In genomic region chr12:123233505-123234299, GRCh38 we compare ENCODE assay signal across 8 cellular contexts. TPM values are rescaled to one million over a fixed set of nuclear protein-coding genes. Genes with fewer than 3 reads are reported as not detected.
A peak's percentile ranks its signal among the peaks of the same experiment; 100 is the strongest.
DNase-seq lines count a peak whose midpoint lies in the region; ATAC-seq and TF ChIP-seq lines count a peak whose summit lies in the region.

No MANE protein-coding gene starts in this region.

- no peak for ATAC-seq in HG03469 (IDR thresholded peaks at IDR 0.05; ENCODE audit: unreplicated experiment)

- H2AFZ ChIP-seq in GM23248 = peak overlapping the region; percentile 99

- peak overlapping the region; percentile 97 for H3K9ac ChIP-seq in GM23248
- peak overlapping the region; percentile 94 to 96 for H3K9ac ChIP-seq in mucosa of rectum (ENCODE audit: low read depth in 1 of 2, low read length in 2 of 2)

- H3K4me1 ChIP-seq in GM23248 (ENCODE audit: insufficient read depth) (peaks cover 10% of the 10 kb centered on the region; the same call in 1 of the 2 replicates), mucosa of rectum (ENCODE audit: control insufficient read depth in 2 of 2, insufficient read depth in 2 of 2, low read length in 2 of 2) (peaks cover 15 to 19% of the 10 kb centered on the region in 2 donors)

- H3K9me3 ChIP-seq in GM23248 (ENCODE audit: low read depth) (no peaks in the 10 kb centered on the region), mucosa of rectum (ENCODE audit: control insufficient read depth in 2 of 2, low read length in 2 of 2) (no peaks in the 10 kb centered on the region)

- H3K9me2 ChIP-seq in GM23248 (ENCODE audit: insufficient read depth) = no peaks in the 10 kb centered on the region

- H3K27me3 ChIP-seq in GM23248 (replicated peaks; ENCODE audit: insufficient read depth) = no peaks in the 10 kb centered on the region
- no peaks in the 10 kb centered on the region for H3K27me3 ChIP-seq in mucosa of rectum (ENCODE audit: control insufficient read depth in 2 of 2, insufficient read depth in 2 of 2, low read length in 2 of 2)

- H3K4me2 ChIP-seq in GM23248 (ENCODE audit: unreplicated experiment) = peak overlapping the region; percentile 90

- DNase-seq in ELR (ENCODE audit: low read depth) (peak; percentile 43), GM23248 (peak; percentile 49), NB4 (ENCODE audit: low read depth) (peak; percentile 54), choroid plexus epithelial cell (ENCODE audit: low read depth) (peak; percentile 39), HuH-7 (ENCODE audit: low spot score) (no peak)
- DNase-seq in activated effector memory CD4-positive, alpha-beta T cell treated with anti-CD3 and anti-CD28 coated beads, Interleukin-2, amount 50 U/mL, for 16 hours = no peak

- in situ Hi-C loops in GM23248 (cut with MboI) = loop anchor here (25.0 kb wide), 1 partner anchor 371 kb away; no protein-coding TSS in a partner anchor

- no peak for TF ChIP-seq CTCF in NB4 (IDR thresholded peaks at IDR 0.05; ENCODE audit: low read depth, low read length)
- TF ChIP-seq CTCF in choroid plexus epithelial cell (conservative IDR thresholded peaks at IDR 0.05; ENCODE audit: low read depth, low read length) = peak; percentile 13

- peaks cover 83% of the 10 kb centered on the region for H3K79me2 ChIP-seq in GM23248 (ENCODE audit: insufficient read depth)

- H3K36me3 ChIP-seq in GM23248 (ENCODE audit: low read depth) = no peaks in the 10 kb centered on the region; the same call in 1 of the 2 replicates
- H3K36me3 ChIP-seq in mucosa of rectum (ENCODE audit: control insufficient read depth in 2 of 2, insufficient read depth in 2 of 2, low read length in 2 of 2) = no peaks in the 10 kb centered on the region

- no peaks in the 10 kb centered on the region for H4K20me1 ChIP-seq in GM23248 (ENCODE audit: insufficient read depth)

- H3K4me3 ChIP-seq in GM23248 (peak overlapping the region; percentile 99), NB4 (ENCODE audit: low read depth, low read length) (peak overlapping the region; percentile 97), choroid plexus epithelial cell (ENCODE audit: low read depth, low read length) (peak overlapping the region; percentile 98), mucosa of rectum (ENCODE audit: low read length in 2 of 2) (peak overlapping the region; percentile 87 to 99)

- WGBS in GM23248 (ENCODE audit: low coverage in 1 of 2, low lambda C conversion rate in 2 of 2, missing lambda C conversion rate in 2 of 2), 2 experiments = 2% methylated on average over 41 to 42 of the region's 42 CpGs

- TF ChIP-seq POLR2A in NB4 (IDR thresholded peaks at IDR 0.05; ENCODE audit: extremely low read depth, insufficient read length) = no peak

- H3K27ac ChIP-seq in GM23248 = peak overlapping the region; percentile 51
- H3K27ac ChIP-seq in mucosa of rectum (ENCODE audit: low read depth in 2 of 2, low read length in 2 of 2) = peak overlapping the region; percentile 87 to 91

- H3F3A ChIP-seq in GM23248 (ENCODE audit: insufficient read depth) = 0 out of 2 replicates have a peak, but pooled peaks cover 11% of the 10 kb centered on the region

RNA-seq across cellular contexts. Expression of gene MTRFR, which starts 0.5 kb away (rescaled TPM):
- 3.7 and 7.5 TPM in 2 replicates for total RNA-seq in GM23248 (2014; rRNA removed; shearing (Covaris generic))
- polyA plus RNA-seq in GM23248 (2016; fragmentation: Nextera tagmentation; extraction: Ambion mirVana) = 21.3 and 22.9 TPM in 2 replicates

RNA-seq across cellular contexts. Expression of gene MPHOSPH9, which starts 0.8 kb away (rescaled TPM):
- 26.6 and 51.6 TPM in 2 replicates for total RNA-seq in GM23248 (2014; rRNA removed; shearing (Covaris generic))
- 11.3 and 18.0 TPM in 2 replicates for polyA plus RNA-seq in GM23248 (2016; fragmentation: Nextera tagmentation; extraction: Ambion mirVana)

RNA-seq across cellular contexts. Expression of gene CDK2AP1, which starts 38.0 kb away (rescaled TPM):
- total RNA-seq in GM23248 (2014; rRNA removed; shearing (Covaris generic)) = 425 and 481 TPM in 2 replicates
- 91.0 and 95.0 TPM in 2 replicates for polyA plus RNA-seq in GM23248 (2016; fragmentation: Nextera tagmentation; extraction: Ambion mirVana)

Comparison
In these comparisons a context has a peak if more than half of its experiments do, and no peak if none do; other contexts are left out.
1. DNase-seq: peak in ELR (single experiment), GM23248 (single experiment), NB4 (single experiment) and choroid plexus epithelial cell (single experiment); none in activated effector memory CD4-positive, alpha-beta T cell treated with anti-CD3 and anti-CD28 coated beads, Interleukin-2, amount 50 U/mL, for 16 hours (single experiment) and HuH-7 (single experiment).
2. Peak in every context shown above with its lines, with median percentiles within 50 percentile points of each other: H3K4me3 ChIP-seq.